ENCODE assay signal across 17 cellular contexts in the genomic region with DNA sequence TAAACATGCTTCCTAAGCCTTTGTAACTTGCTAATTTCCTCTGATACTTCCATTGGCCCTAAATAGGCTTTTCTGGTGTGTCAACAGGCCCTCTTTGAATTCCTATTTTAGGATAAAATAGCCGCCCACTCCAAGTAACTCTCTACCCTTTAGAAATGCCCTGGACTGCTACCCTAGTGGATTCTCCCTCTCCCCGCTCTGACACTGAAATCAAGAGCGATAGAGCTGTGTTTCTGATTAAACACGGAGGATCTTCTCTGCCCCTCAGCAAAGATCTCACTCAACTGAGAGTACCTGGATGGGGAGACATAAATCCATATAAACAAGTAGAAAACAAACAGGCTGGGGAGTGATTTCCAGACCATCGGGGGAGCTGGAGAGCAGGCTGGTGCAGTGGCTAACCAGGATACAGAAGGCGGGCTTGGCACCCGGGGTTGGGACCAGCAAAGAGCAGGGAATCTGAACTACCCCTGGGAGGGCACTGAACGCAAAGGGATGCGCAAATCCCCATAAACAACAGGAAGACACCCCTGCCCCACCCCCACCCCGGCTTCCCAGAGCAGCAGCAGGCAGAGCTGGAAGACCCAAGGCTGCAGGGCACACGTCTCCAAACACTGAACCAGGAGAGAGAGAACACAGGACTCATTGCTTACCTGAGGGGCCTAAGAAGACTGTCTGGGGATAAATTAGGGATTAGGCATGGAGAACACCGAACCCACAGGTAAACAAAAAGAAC. TPM values are rescaled to one million over a fixed set of nuclear protein-coding genes. Genes with fewer than 3 reads are reported as not detected.
DNase-seq lines count a peak whose midpoint lies in the region; ATAC-seq and TF ChIP-seq lines count a peak whose summit lies in the region.
"Had no signal": no experiment of that assay in that cellular context is flagged by ENCODE, and none has a peak within 500 bp of the region (broad histone marks: within the 10 kb centered on the region; RNA-seq: fewer than 3 reads in every experiment).

No MANE protein-coding gene starts in this region.

- H3K27me3 Mint-ChIP-seq in activated CD4-positive, alpha-beta memory T cell treated with anti-CD3 and anti-CD28 coated beads, Interleukin-2, amount 10 ng/mL, durations not matched to agents 7 days and 5 days: peaks cover 7% of the 10 kb centered on the region

- no peaks in the 10 kb centered on the region for H3K36me3 Mint-ChIP-seq in activated CD4-positive, alpha-beta memory T cell treated with anti-CD3 and anti-CD28 coated beads, Interleukin-2, amount 10 ng/mL, durations not matched to agents 7 days and 5 days (ENCODE audit: low read depth)

- H3F3A ChIP-seq in DOHH2 (ENCODE audit: control insufficient read depth, insufficient read depth) (peaks cover 43% of the 10 kb centered on the region), SU-DHL-6 (ENCODE audit: insufficient read depth) (peaks cover 39% of the 10 kb centered on the region)

- no peak overlapping the region for H3K4me3 Mint-ChIP-seq in activated CD4-positive, alpha-beta memory T cell treated with anti-CD3 and anti-CD28 coated beads, Interleukin-2, amount 10 ng/mL, durations not matched to agents 7 days and 5 days
- H3K4me3 Mint-ChIP-seq: activated naive CD8-positive, alpha-beta T cell treated with anti-CD3 and anti-CD28 coated beads, Interleukin-2, amount 10 ng/mL, durations not matched to agents 7 days and 5 days; B cell had no signal

- no peaks in the 10 kb centered on the region for H3K9me3 ChIP-seq in A673 (ENCODE audit: low read depth, low read length, poor library complexity, severe bottlenecking)
- no peaks in the 10 kb centered on the region for H3K9me3 ChIP-seq in DOHH2 (ENCODE audit: control insufficient read depth, insufficient read depth, low read length)
- H3K9me3 ChIP-seq in SU-DHL-6 (ENCODE audit: insufficient read depth, low read length): no peaks in the 10 kb centered on the region
- H3K9me3 ChIP-seq: SJSA1, transverse colon had no signal

- DNase-seq in A673 (ENCODE audit: low spot score) (no peak), kidney epithelial cell (ENCODE audit: low read depth) (no peak), NCI-H1105 (lab: John Stamatoyannopoulos, UW) (no peak)
- DNase-seq in activated CD4-positive, alpha-beta memory T cell treated with anti-CD3 and anti-CD28 coated beads, Interleukin-2, amount 10 ng/mL, durations not matched to agents 7 days and 5 days: no peak
- DNase-seq: activated naive CD8-positive, alpha-beta T cell treated with anti-CD3 and anti-CD28 coated beads, Interleukin-2, amount 10 ng/mL, durations not matched to agents 7 days and 5 days; cerebellar nuclear complex; KBM-7; NCI-H1436 treated with DMSO at 0.1 percent for 48 hours; right cardiac atrium; transverse colon had no signal

- H4K20me1 ChIP-seq in DOHH2 (ENCODE audit: control insufficient read depth, insufficient read depth, low read depth, low read length): no peaks in the 10 kb centered on the region
- H4K20me1 ChIP-seq in SU-DHL-6 (ENCODE audit: low read depth, low read length): no peaks in the 10 kb centered on the region

- ATAC-seq in GM18909 (IDR thresholded peaks at IDR 0.05; ENCODE audit: poor library complexity, unreplicated experiment): no peak
- ATAC-seq in GM18517 (IDR thresholded peaks at IDR 0.05; ENCODE audit: unreplicated experiment): no peak
- ATAC-seq: right cardiac atrium had no signal

- H3K4me2 ChIP-seq in DOHH2 (ENCODE audit: low read length): peak overlapping the region; percentile 98
- peak overlapping the region; percentile 68 for H3K4me2 ChIP-seq in SU-DHL-6 (ENCODE audit: low read depth, low read length, poor library complexity, severe bottlenecking)

- H3K27ac ChIP-seq in A673 (ENCODE audit: low read depth, low read length, poor library complexity, severe bottlenecking): no peak overlapping the region
- H3K27ac ChIP-seq in DOHH2 (ENCODE audit: low read depth, low read length): peak overlapping the region; percentile 89
- H3K27ac ChIP-seq in SU-DHL-6 (ENCODE audit: low read depth, low read length): peak overlapping the region; percentile 98
- H3K27ac ChIP-seq: epithelial cell of prostate, SJSA1, transverse colon had no signal

- 0 out of 2 replicates have a peak, but pooled peaks have one; percentile 20 for TF ChIP-seq CTCF in A673 (conservative IDR thresholded peaks at IDR 0.05; ENCODE audit: low read depth, low read length)
- peak; percentile 14 for TF ChIP-seq CTCF in DOHH2 (IDR thresholded peaks at IDR 0.05; ENCODE audit: low read depth, low read length, poor library complexity, severe bottlenecking)
- no peak for TF ChIP-seq CTCF in SU-DHL-6 (IDR thresholded peaks at IDR 0.05; ENCODE audit: insufficient read depth, low read length, poor library complexity, severe bottlenecking)
- TF ChIP-seq CTCF in kidney epithelial cell (IDR thresholded peaks at IDR 0.05; ENCODE audit: insufficient read depth, low read length, poor library complexity, severe bottlenecking): peak; percentile 7

- H3K9ac ChIP-seq in SU-DHL-6 (ENCODE audit: low read length): peak overlapping the region; percentile 48

- POLR2A ChIA-PET in A673 (lab: Charles Lee; ENCODE audit: low non-redundant PET): interaction anchor here (0.5 kb wide), 1 partner anchor 838 kb away, joined by 4 read pairs; a partner anchor contains a TSS
- POLR2A ChIA-PET in activated CD4-positive, alpha-beta memory T cell treated with anti-CD3 and anti-CD28 coated beads, Interleukin-2, amount 10 ng/mL, durations not matched to agents 7 days and 5 days (lab: Charles Lee): interaction anchor here (1.4 kb wide), 1 partner anchor 146 kb away, joined by 3 read pairs; no protein-coding TSS in a partner anchor

- CTCF ChIA-PET in A673 (lab: Charles Lee): interaction anchor here (0.6 kb wide), 1 partner anchor 208 kb away, joined by 4 read pairs; no protein-coding TSS in a partner anchor
- CTCF ChIA-PET in activated CD4-positive, alpha-beta memory T cell treated with anti-CD3 and anti-CD28 coated beads, Interleukin-2, amount 10 ng/mL, durations not matched to agents 7 days and 5 days (lab: Charles Lee): no interaction called here

- H3K4me1 ChIP-seq in A673 (ENCODE audit: insufficient read depth, low read length, poor library complexity, severe bottlenecking) (peaks cover 9% of the 10 kb centered on the region), DOHH2 (ENCODE audit: control insufficient read depth, low read length) (peaks cover 80% of the 10 kb centered on the region)

- no peak overlapping the region for H3K27ac Mint-ChIP-seq in activated CD4-positive, alpha-beta memory T cell treated with anti-CD3 and anti-CD28 coated beads, Interleukin-2, amount 10 ng/mL, durations not matched to agents 7 days and 5 days
- H3K27ac Mint-ChIP-seq: activated naive CD8-positive, alpha-beta T cell treated with anti-CD3 and anti-CD28 coated beads, Interleukin-2, amount 10 ng/mL, durations not matched to agents 7 days and 5 days; B cell had no signal

- H2AFZ ChIP-seq in SU-DHL-6 (ENCODE audit: low read depth, low read length, severe bottlenecking): no peak overlapping the region

- H3K27me3 ChIP-seq in A673 (replicated peaks; ENCODE audit: insufficient read depth, low read depth, low read length, poor library complexity) (no peaks in the 10 kb centered on the region), DOHH2 (ENCODE audit: control insufficient read depth, low read length) (no peaks in the 10 kb centered on the region), SU-DHL-6 (ENCODE audit: low read length) (no peaks in the 10 kb centered on the region), kidney epithelial cell (ENCODE audit: control insufficient read depth, insufficient read depth, low read length) (no peaks in the 10 kb centered on the region)
- H3K27me3 ChIP-seq: transverse colon had no signal

- no peaks in the 10 kb centered on the region for H3K36me3 ChIP-seq in A673 (ENCODE audit: insufficient read depth, low read length, poor library complexity, severe bottlenecking)
- H3K36me3 ChIP-seq in DOHH2 (ENCODE audit: control insufficient read depth, low read length): peaks cover 56% of the 10 kb centered on the region
- H3K36me3 ChIP-seq in SU-DHL-6 (ENCODE audit: low read length): no peaks in the 10 kb centered on the region
- H3K36me3 ChIP-seq in kidney epithelial cell (ENCODE audit: control insufficient read depth, insufficient read depth, low read length): no peaks in the 10 kb centered on the region
- H3K36me3 ChIP-seq: transverse colon had no signal

- BruUV-seq in A673 (replicated peaks; lab: Mats Ljungman, UMichigan): no TSS peak

- peaks cover 36% of the 10 kb centered on the region for H3K4me1 Mint-ChIP-seq in activated CD4-positive, alpha-beta memory T cell treated with anti-CD3 and anti-CD28 coated beads, Interleukin-2, amount 10 ng/mL, durations not matched to agents 7 days and 5 days

- peaks cover 90% of the 10 kb centered on the region for H3K79me2 ChIP-seq in DOHH2 (ENCODE audit: control insufficient read depth, low read length)
- H3K79me2 ChIP-seq in SU-DHL-6 (ENCODE audit: insufficient read depth, low read length): peaks cover 51% of the 10 kb centered on the region

- no peaks in the 10 kb centered on the region for H3K9me2 ChIP-seq in DOHH2 (replicated peaks; ENCODE audit: control insufficient read depth, low read length)
- no peaks in the 10 kb centered on the region for H3K9me2 ChIP-seq in SU-DHL-6 (replicated peaks; ENCODE audit: insufficient read depth, low read length)

- no peak overlapping the region for H3K4me3 ChIP-seq in A673 (ENCODE audit: low read depth, low read length, poor library complexity, severe bottlenecking)
- peak overlapping the region; percentile 80 for H3K4me3 ChIP-seq in DOHH2 (ENCODE audit: low read length)
- H3K4me3 ChIP-seq in SU-DHL-6 (ENCODE audit: insufficient read depth, low read length, poor library complexity, severe bottlenecking): peak overlapping the region; percentile 28
- H3K4me3 ChIP-seq in kidney epithelial cell (ENCODE audit: low read depth, low read length): no peak overlapping the region
- H3K4me3 ChIP-seq: SJSA1 had no signal

- no peaks in the 10 kb centered on the region for H3K9me3 Mint-ChIP-seq in activated CD4-positive, alpha-beta memory T cell treated with anti-CD3 and anti-CD28 coated beads, Interleukin-2, amount 10 ng/mL, durations not matched to agents 7 days and 5 days
- H3K9me3 Mint-ChIP-seq: activated naive CD8-positive, alpha-beta T cell treated with anti-CD3 and anti-CD28 coated beads, Interleukin-2, amount 10 ng/mL, durations not matched to agents 7 days and 5 days had no signal

- intact Hi-C loops in A673 (cut with micrococcal nuclease; ENCODE audit: unreplicated experiment): no loop called here

RNA-seq across cellular contexts. Expression of a gene that starts 2.5 kb away (rescaled TPM):
- 11.9 and 17.8 TPM in 2 replicates for total RNA-seq in A673 (2021)
- total RNA-seq in kidney epithelial cell: 17.3 and 22.4 TPM in 2 replicates
- total RNA-seq in activated CD4-positive, alpha-beta memory T cell treated with anti-CD3 and anti-CD28 coated beads, Interleukin-2, amount 10 ng/mL, durations not matched to agents 7 days and 5 days: 1 to 10 TPM; 4.8 to 5.4 TPM

RNA-seq across cellular contexts. Expression of a gene that starts 20.8 kb away (rescaled TPM):
- total RNA-seq in A673 (2021) (82.5 and 94.5 TPM in 2 replicates), kidney epithelial cell (60.1 and 66.8 TPM in 2 replicates)
- total RNA-seq in activated CD4-positive, alpha-beta memory T cell treated with anti-CD3 and anti-CD28 coated beads, Interleukin-2, amount 10 ng/mL, durations not matched to agents 7 days and 5 days: 10 to 100 TPM; 35.1 to 37.3 TPM

Comparison
In these comparisons a context has a peak if more than half of its experiments do, and no peak if none do; other contexts are left out.
1. H3K4me3 ChIP-seq: peak in DOHH2 (single experiment) and SU-DHL-6 (single experiment); none in A673 (single experiment) and kidney epithelial cell (single experiment).